In the genomic region with DNA sequence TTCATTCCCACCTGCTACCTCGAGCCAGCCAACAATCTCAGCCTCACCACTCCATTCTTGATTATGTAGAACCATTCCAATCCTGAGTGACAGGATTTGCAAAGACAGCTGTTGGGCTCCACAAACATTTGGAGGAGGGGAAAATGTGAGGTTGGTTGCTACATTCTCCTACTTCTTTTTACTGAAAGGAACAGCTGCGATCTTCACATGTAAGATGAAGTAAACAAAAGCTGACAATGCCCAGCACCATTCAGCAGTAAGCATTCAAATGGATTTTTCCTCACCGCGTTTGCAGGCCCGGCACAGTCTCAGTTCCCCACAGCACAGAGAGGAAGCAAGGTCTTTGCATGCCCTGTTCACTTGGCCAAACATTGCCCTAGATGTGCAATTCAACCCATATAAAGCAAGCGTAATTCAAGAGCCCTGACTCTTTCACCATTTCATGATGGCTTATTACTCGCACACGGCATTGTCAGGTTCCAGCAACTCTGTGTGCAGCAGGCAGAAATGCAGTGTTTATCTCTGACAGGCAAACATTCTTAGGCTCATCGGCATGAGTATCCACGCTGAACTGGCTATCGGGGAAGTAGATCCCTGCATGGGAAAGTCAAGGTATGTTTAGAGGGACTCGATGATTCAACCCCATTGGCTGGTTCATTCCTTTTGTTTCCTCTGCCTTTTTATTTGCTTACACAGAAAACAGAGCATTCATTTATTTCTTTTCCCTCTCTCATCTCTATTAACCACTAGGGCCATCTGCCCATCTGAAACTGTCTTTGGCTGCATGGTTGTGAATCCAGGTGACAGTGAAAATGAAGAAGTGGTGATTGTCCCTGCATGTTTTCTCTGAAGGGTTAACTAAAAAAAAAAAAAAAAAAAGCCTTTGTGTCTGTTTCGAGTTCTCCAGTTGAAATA, we compare ENCODE assay signal across 8 cellular contexts.
A peak's percentile ranks its signal among the peaks of the same experiment; 100 is the strongest.
DNase-seq lines count a peak whose midpoint lies in the region; ATAC-seq, FAIRE-seq and TF ChIP-seq lines count a peak whose summit lies in the region.

No MANE protein-coding gene starts in this region.

- H3F3A ChIP-seq in SK-N-SH (replicated peaks; ENCODE audit: insufficient read depth): no peaks in the 10 kb centered on the region

- H3K4me3 ChIP-seq in SK-N-SH (ENCODE audit: low read depth in 2 of 2, low read length in 1 of 2): no peak overlapping the region

- no peak overlapping the region for H3K4me2 ChIP-seq in SK-N-SH

- CTCF ChIA-PET in SK-N-SH (lab: Yijun Ruan, JAX): no interaction called here

- no peak for FAIRE-seq in RCC 7860 (lab: Jason Lieb, UNC)

- peak; percentile 82 for DNase-seq in NCI-H748 (lab: John Stamatoyannopoulos, UW; ENCODE audit: unreplicated experiment)
- DNase-seq in hippocampal formation (lab: John Stamatoyannopoulos, UW): peak; percentile 39 to 49
- DNase-seq in superior temporal gyrus (ENCODE audit: extremely low spot score): peak; percentile 49
- DNase-seq in SK-N-SH: no peak
- DNase-seq in RCC 7860 (ENCODE audit: low spot score): no peak
- no peak for DNase-seq in occipital lobe (lab: John Stamatoyannopoulos, UW)

- H3K36me3 ChIP-seq in SK-N-SH (replicated peaks in 1 of 2; ENCODE audit: control insufficient read depth in 1 of 2, insufficient read depth in 2 of 2, low read length in 1 of 2): no peaks in the 10 kb centered on the region

- H2AFZ ChIP-seq in SK-N-SH (ENCODE audit: low read depth): no peak overlapping the region

- H4K20me1 ChIP-seq in SK-N-SH (ENCODE audit: insufficient read depth): no peaks in the 10 kb centered on the region

- TF ChIP-seq RAD21 in SK-N-SH (IDR thresholded peaks at IDR 0.05; ENCODE audit: low read length): no peak

- H3K9me2 ChIP-seq in SK-N-SH: no peaks in the 10 kb centered on the region; the same call in 1 of the 2 replicates

- H3K4me1 ChIP-seq in SK-N-SH (ENCODE audit: control insufficient read depth in 1 of 2, insufficient read depth in 2 of 2, low read depth in 1 of 2, low read length in 1 of 2): no peaks in the 10 kb centered on the region; a peak in 1 of 4 replicates

- ATAC-seq in GM18870 (IDR thresholded peaks at IDR 0.05; ENCODE audit: unreplicated experiment) (peak; percentile 35), HG02852 (IDR thresholded peaks at IDR 0.05; ENCODE audit: unreplicated experiment) (peak; percentile 36)

- no peak for TF ChIP-seq EP300 in SK-N-SH (IDR thresholded peaks at IDR 0.05; ENCODE audit: borderline replicate concordance in 1 of 2, low read depth in 1 of 2, low read length in 1 of 2)

- TF ChIP-seq CTCF in SK-N-SH (IDR thresholded peaks at IDR 0.05): no peak

- H3K9ac ChIP-seq in SK-N-SH: no peak overlapping the region

- no peaks in the 10 kb centered on the region for H3K27me3 ChIP-seq in SK-N-SH (ENCODE audit: insufficient read depth)

- no peak overlapping the region for H3K27ac ChIP-seq in SK-N-SH (ENCODE audit: low read depth in 2 of 2, low read length in 1 of 2)

- 70% methylated on average over 13 of the region's 13 CpGs for WGBS in SK-N-SH (ENCODE audit: low lambda C conversion rate)

- no peaks in the 10 kb centered on the region for H3K9me3 ChIP-seq in SK-N-SH

- POLR2A ChIA-PET in SK-N-SH (lab: Yijun Ruan, JAX): no interaction called here

- H3K79me2 ChIP-seq in SK-N-SH (ENCODE audit: insufficient read depth): no peaks in the 10 kb centered on the region

TF ChIP-seq in SK-N-SH, 30 proteins besides CTCF, POLR2A, EP300 and RAD21:
- no peak for TF ChIP-seq NFIC (IDR thresholded peaks at IDR 0.05; ENCODE audit: borderline replicate concordance)
- TF ChIP-seq TEAD4 (IDR thresholded peaks at IDR 0.05; ENCODE audit: borderline replicate concordance, insufficient read depth): no peak
- TF ChIP-seq POLR2AphosphoS5 (IDR thresholded peaks at IDR 0.05; ENCODE audit: low read depth, low read length): no peak
- no peak for TF ChIP-seq SIN3A (IDR thresholded peaks at IDR 0.05; ENCODE audit: borderline replicate concordance, low read depth, low read length)
- no peak for TF ChIP-seq RFX5 (IDR thresholded peaks at IDR 0.05; ENCODE audit: low read length)
- no peak for TF ChIP-seq FOSL2 (IDR thresholded peaks at IDR 0.05; ENCODE audit: borderline replicate concordance, low read depth)
- no peak for TF ChIP-seq EZH2phosphoT487 (IDR thresholded peaks at IDR 0.05; ENCODE audit: borderline replicate concordance, low read depth)
- TF ChIP-seq TCF12 (IDR thresholded peaks at IDR 0.05): no peak
- no peak for TF ChIP-seq FOXJ3 (CRISPR knock-in tag; IDR thresholded peaks at IDR 0.05)
- no peak for TF ChIP-seq MEF2A (IDR thresholded peaks at IDR 0.05; ENCODE audit: borderline replicate concordance, low read depth)
- no peak for TF ChIP-seq GABPA (IDR thresholded peaks at IDR 0.05; ENCODE audit: low read depth)
- TF ChIP-seq, protein P1, sequence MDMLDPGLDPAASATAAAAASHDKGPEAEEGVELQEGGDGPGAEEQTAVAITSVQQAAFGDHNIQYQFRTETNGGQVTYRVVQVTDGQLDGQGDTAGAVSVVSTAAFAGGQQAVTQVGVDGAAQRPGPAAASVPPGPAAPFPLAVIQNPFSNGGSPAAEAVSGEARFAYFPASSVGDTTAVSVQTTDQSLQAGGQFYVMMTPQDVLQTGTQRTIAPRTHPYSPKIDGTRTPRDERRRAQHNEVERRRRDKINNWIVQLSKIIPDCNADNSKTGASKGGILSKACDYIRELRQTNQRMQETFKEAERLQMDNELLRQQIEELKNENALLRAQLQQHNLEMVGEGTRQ (IDR thresholded peaks at IDR 0.05; ENCODE audit: borderline replicate concordance, low read depth, low read length): no peak

Comparison
In these comparisons a context has a peak if more than half of its experiments do, and no peak if none do; other contexts are left out.
1. DNase-seq: peak in NCI-H748 (single experiment), hippocampal formation (2 of 2) and superior temporal gyrus (single experiment); none in SK-N-SH (single experiment), RCC 7860 (single experiment) and occipital lobe (single experiment).